Comparison of ENCODE assay signal across 30 cellular contexts in the genomic region with DNA sequence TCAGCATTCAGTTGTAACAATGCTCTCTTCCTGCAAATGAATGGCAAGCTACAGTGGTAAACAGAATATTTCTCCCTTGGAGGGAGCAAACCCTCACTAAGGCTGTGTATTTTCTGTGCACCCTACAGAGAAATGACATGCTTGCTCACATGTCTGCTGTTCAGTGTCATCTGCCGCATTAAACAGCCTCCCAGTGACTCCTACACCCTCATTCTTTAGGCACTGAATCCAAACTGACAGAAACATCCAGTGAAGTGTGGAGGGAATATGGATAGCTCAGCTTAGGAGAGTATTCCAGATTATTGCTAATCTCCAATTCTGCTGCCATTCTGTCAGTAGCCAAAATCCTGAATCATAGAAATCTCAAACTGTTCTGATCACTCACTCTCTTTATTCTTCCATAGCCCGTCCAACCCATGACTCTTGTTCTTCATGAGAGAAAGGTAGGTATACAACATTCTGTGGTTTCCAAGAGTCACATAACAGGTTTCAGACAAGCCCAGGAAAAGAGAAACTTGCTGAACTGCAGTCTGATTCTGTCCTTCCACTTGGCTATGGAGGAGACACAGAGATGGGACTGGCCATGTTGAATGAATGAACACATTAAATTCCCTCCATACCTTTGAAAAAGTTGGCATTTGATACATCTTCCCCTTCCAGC.
"Had no signal": no experiment of that assay in that cellular context is flagged by ENCODE, and none has a peak within 500 bp of the region (broad histone marks: within the 10 kb centered on the region; RNA-seq: fewer than 3 reads in every experiment).

No MANE protein-coding gene starts in this region.

- DNase-seq: activated B cell treated with CpG ODN at 0.5 μM for 24 hours; activated CD8-positive, alpha-beta memory T cell treated with anti-CD3 and anti-CD28 coated beads, Interleukin-2, amount 10 ng/mL, durations not matched to agents 7 days and 5 days; activated CD8-positive, alpha-beta T cell treated with anti-CD3 and anti-CD28 coated beads, Interleukin-2, amount 10 ng/mL, durations not matched to agents 7 days and 5 days; activated naive CD8-positive, alpha-beta T cell treated with anti-CD3 and anti-CD28 coated beads, Interleukin-2, amount 50 U/mL, for 24 hours; activated T-cell treated with anti-CD3 and anti-CD28 coated beads, Interleukin-2, amount 50 U/mL, for 48 hours; amygdala; colonic mucosa; effector CD8-positive, alpha-beta T cell; gastrocnemius medialis; left cardiac atrium; left ventricle myocardium superior; naive B cell; pancreas; sigmoid colon; small intestine; stimulated activated CD4-positive, alpha-beta T cell treated with anti-CD3 and anti-CD28 coated beads, Interleukin-4, amount 100 ng/mL, for 4 hours; stimulated activated CD8-positive, alpha-beta memory T cell treated with anti-CD3 and anti-CD28 coated beads, Interleukin-4, amount 100 ng/mL, for 48 hours; stimulated activated naive CD8-positive, alpha-beta T cell treated with anti-CD3 and anti-CD28 coated beads, Interleukin-15, amount 100 ng/mL, for 72 hours; substantia nigra; upper lobe of right lung had no signal

- H3K36me3 Mint-ChIP-seq: activated CD8-positive, alpha-beta memory T cell treated with anti-CD3 and anti-CD28 coated beads, Interleukin-2, amount 10 ng/mL, durations not matched to agents 7 days and 5 days; activated naive CD4-positive, alpha-beta T cell treated with anti-CD3 and anti-CD28 coated beads, Interleukin-2, amount 50 U/mL, for 24 hours; naive B cell; stimulated activated memory B cell treated with anti-CD40 and anti-IgM and Interleukin-4, amounts not matched to agents 10 μg/mL and 1 μg/mL and 100 μg/mL, for 72 hours had no signal

- H3K27ac Mint-ChIP-seq: activated B cell treated with CpG ODN at 0.5 μM for 24 hours; activated CD8-positive, alpha-beta memory T cell treated with anti-CD3 and anti-CD28 coated beads, Interleukin-2, amount 10 ng/mL, durations not matched to agents 7 days and 5 days; activated CD8-positive, alpha-beta T cell treated with anti-CD3 and anti-CD28 coated beads, Interleukin-2, amount 10 ng/mL, durations not matched to agents 7 days and 5 days; activated naive CD4-positive, alpha-beta T cell treated with anti-CD3 and anti-CD28 coated beads, Interleukin-2, amount 50 U/mL, for 24 hours; activated naive CD8-positive, alpha-beta T cell treated with anti-CD3 and anti-CD28 coated beads, Interleukin-2, amount 50 U/mL, for 24 hours; activated T-helper 2 cell treated with anti-CD3 and anti-CD28 coated beads, Interferon-gamma antibody, Interleukin-2, Interleukin-4, amounts not matched to agents 10 μg/mL and 5 μg/mL and 100 μg/mL, durations not matched to agents 14 hours and 24 hours and 36 hours; stimulated activated memory B cell treated with anti-CD40 and anti-IgM and Interleukin-4, amounts not matched to agents 10 μg/mL and 1 μg/mL and 100 μg/mL, for 72 hours; stimulated activated naive CD8-positive, alpha-beta T cell treated with anti-CD3 and anti-CD28 coated beads, Interleukin-15, amount 100 ng/mL, for 72 hours; T-helper 2 cell treated with Interferon-gamma antibody and Interleukin-4, amounts not matched to agents 5 μg/mL and 100 μg/mL, for 36 hours had no signal

- H3K4me1 Mint-ChIP-seq: activated B cell treated with CpG ODN at 0.5 μM for 24 hours; activated CD8-positive, alpha-beta memory T cell treated with anti-CD3 and anti-CD28 coated beads, Interleukin-2, amount 10 ng/mL, durations not matched to agents 7 days and 5 days; activated naive CD4-positive, alpha-beta T cell treated with anti-CD3 and anti-CD28 coated beads, Interleukin-2, amount 50 U/mL, for 24 hours; activated naive CD8-positive, alpha-beta T cell treated with anti-CD3 and anti-CD28 coated beads, Interleukin-2, amount 50 U/mL, for 24 hours; central memory CD8-positive, alpha-beta T cell; naive B cell; neural crest cell; stimulated activated memory B cell treated with anti-CD40 and anti-IgM and Interleukin-4, amounts not matched to agents 10 μg/mL and 1 μg/mL and 100 μg/mL, for 72 hours; stimulated activated naive CD8-positive, alpha-beta T cell treated with anti-CD3 and anti-CD28 coated beads, Interleukin-15, amount 100 ng/mL, for 72 hours had no signal

- H3K4me3 ChIP-seq: colonic mucosa, gastrocnemius medialis, hepatocyte, pancreas, prostate gland, sigmoid colon, upper lobe of right lung had no signal

- H3K4me3 Mint-ChIP-seq: activated B cell treated with CpG ODN at 0.5 μM for 24 hours; activated CD8-positive, alpha-beta memory T cell treated with anti-CD3 and anti-CD28 coated beads, Interleukin-2, amount 10 ng/mL, durations not matched to agents 7 days and 5 days; activated CD8-positive, alpha-beta T cell treated with anti-CD3 and anti-CD28 coated beads, Interleukin-2, amount 10 ng/mL, durations not matched to agents 7 days and 5 days; activated naive CD4-positive, alpha-beta T cell treated with anti-CD3 and anti-CD28 coated beads, Interleukin-2, amount 50 U/mL, for 24 hours; activated naive CD8-positive, alpha-beta T cell treated with anti-CD3 and anti-CD28 coated beads, Interleukin-2, amount 50 U/mL, for 24 hours; central memory CD8-positive, alpha-beta T cell; naive B cell; neural crest cell; stimulated activated memory B cell treated with anti-CD40 and anti-IgM and Interleukin-4, amounts not matched to agents 10 μg/mL and 1 μg/mL and 100 μg/mL, for 72 hours; stimulated activated naive CD8-positive, alpha-beta T cell treated with anti-CD3 and anti-CD28 coated beads, Interleukin-15, amount 100 ng/mL, for 72 hours; T-helper 2 cell treated with Interferon-gamma antibody and Interleukin-4, amounts not matched to agents 5 μg/mL and 100 μg/mL, for 36 hours had no signal

- FAIRE-seq: endometrium, keratinocyte, pancreas, small intestine had no signal

- H3K9me3 Mint-ChIP-seq: activated B cell treated with CpG ODN at 0.5 μM for 24 hours; activated naive CD4-positive, alpha-beta T cell treated with anti-CD3 and anti-CD28 coated beads, Interleukin-2, amount 50 U/mL, for 24 hours; activated naive CD8-positive, alpha-beta T cell treated with anti-CD3 and anti-CD28 coated beads, Interleukin-2, amount 50 U/mL, for 24 hours; activated T-helper 2 cell treated with anti-CD3 and anti-CD28 coated beads, Interferon-gamma antibody, Interleukin-2, Interleukin-4, amounts not matched to agents 10 μg/mL and 5 μg/mL and 100 μg/mL, durations not matched to agents 14 hours and 24 hours and 36 hours; neural crest cell; stimulated activated memory B cell treated with anti-CD40 and anti-IgM and Interleukin-4, amounts not matched to agents 10 μg/mL and 1 μg/mL and 100 μg/mL, for 72 hours; stimulated activated naive CD8-positive, alpha-beta T cell treated with anti-CD3 and anti-CD28 coated beads, Interleukin-15, amount 100 ng/mL, for 72 hours; T-helper 2 cell treated with Interferon-gamma antibody and Interleukin-4, amounts not matched to agents 5 μg/mL and 100 μg/mL, for 36 hours had no signal

- ATAC-seq: activated CD8-positive, alpha-beta memory T cell treated with anti-CD3 and anti-CD28 coated beads, Interleukin-2, amount 10 ng/mL, durations not matched to agents 7 days and 5 days; activated CD8-positive, alpha-beta T cell treated with anti-CD3 and anti-CD28 coated beads, Interleukin-2, amount 10 ng/mL, durations not matched to agents 7 days and 5 days; activated naive CD8-positive, alpha-beta T cell treated with anti-CD3 and anti-CD28 coated beads, Interleukin-2, amount 50 U/mL, for 24 hours; gastrocnemius medialis; left cardiac atrium; left ventricle myocardium superior; pancreas; stimulated activated memory B cell treated with anti-CD40 and anti-IgM and Interleukin-4, amounts not matched to agents 10 μg/mL and 1 μg/mL and 100 μg/mL, for 72 hours; stimulated activated naive CD8-positive, alpha-beta T cell treated with anti-CD3 and anti-CD28 coated beads, Interleukin-15, amount 100 ng/mL, for 72 hours; upper lobe of right lung had no signal

- H3K27me3 Mint-ChIP-seq: activated B cell treated with CpG ODN at 0.5 μM for 24 hours; activated CD8-positive, alpha-beta memory T cell treated with anti-CD3 and anti-CD28 coated beads, Interleukin-2, amount 10 ng/mL, durations not matched to agents 7 days and 5 days; activated naive CD4-positive, alpha-beta T cell treated with anti-CD3 and anti-CD28 coated beads, Interleukin-2, amount 50 U/mL, for 24 hours; activated naive CD8-positive, alpha-beta T cell treated with anti-CD3 and anti-CD28 coated beads, Interleukin-2, amount 50 U/mL, for 24 hours; central memory CD8-positive, alpha-beta T cell; naive B cell; stimulated activated memory B cell treated with anti-CD40 and anti-IgM and Interleukin-4, amounts not matched to agents 10 μg/mL and 1 μg/mL and 100 μg/mL, for 72 hours; stimulated activated naive CD8-positive, alpha-beta T cell treated with anti-CD3 and anti-CD28 coated beads, Interleukin-15, amount 100 ng/mL, for 72 hours had no signal
